In the genomic region with DNA sequence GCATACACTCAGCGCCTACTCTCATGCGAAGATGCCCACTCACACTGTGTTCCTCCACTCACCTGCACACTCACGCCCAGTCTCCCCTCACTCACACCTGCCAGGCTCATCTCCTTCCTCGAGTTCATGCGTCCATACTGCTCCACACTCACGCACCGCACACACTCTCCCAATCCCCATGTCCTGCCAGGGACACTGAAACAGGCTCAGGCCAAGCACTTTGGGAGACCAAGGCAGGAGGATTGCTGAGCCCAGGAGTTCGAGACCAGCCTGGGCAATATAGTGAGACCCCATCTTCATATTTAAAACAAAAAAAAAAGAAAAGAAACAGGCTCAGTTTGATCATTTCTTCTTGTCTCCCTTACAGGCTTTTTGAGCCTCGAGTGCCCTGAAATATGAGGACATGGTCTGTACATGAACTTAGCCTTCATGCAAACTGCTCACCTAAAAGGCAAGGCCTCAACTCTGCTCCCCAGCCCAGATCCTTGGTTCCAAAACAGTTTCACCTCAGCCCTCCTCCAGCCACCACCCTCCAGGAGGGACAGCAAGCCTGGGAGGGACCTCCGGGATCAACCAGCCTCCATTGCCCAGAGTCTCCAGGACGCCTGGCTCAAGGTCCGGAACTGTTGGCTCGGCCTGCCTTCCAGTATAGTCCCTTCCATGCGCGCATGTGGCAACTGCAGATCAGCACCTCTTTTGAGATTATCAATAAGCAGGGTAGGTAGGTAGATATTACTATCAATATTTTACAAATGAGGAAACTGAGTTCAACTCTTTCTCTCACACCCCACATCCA, we compare ENCODE assay signal across 22 cellular contexts. TPM values are rescaled to one million over a fixed set of nuclear protein-coding genes. Genes with fewer than 3 reads are reported as not detected.
DNase-seq lines count a peak whose midpoint lies in the region; ATAC-seq, FAIRE-seq and TF ChIP-seq lines count a peak whose summit lies in the region.
"Had no signal": no experiment of that assay in that cellular context is flagged by ENCODE, and none has a peak within 500 bp of the region (broad histone marks: within the 10 kb centered on the region; RNA-seq: fewer than 3 reads in every experiment).

No MANE protein-coding gene starts in this region.

- no peaks in the 10 kb centered on the region for H3K9me3 ChIP-seq in breast epithelium
- H3K9me3 ChIP-seq: BLaER1, Peyer's patch had no signal

- TF ChIP-seq POLR2A in breast epithelium (IDR thresholded peaks at IDR 0.05) = no peak

- intact Hi-C loops in activated B cell treated with CpG ODN at 0.5 μM for 24 hours (cut with micrococcal nuclease) = no loop called here
- intact Hi-C loops in breast epithelium (cut with DNase I; ENCODE audit: low total_unique reads) = loop anchor here (1.0 kb wide), 1 partner anchor 23 kb away; no protein-coding TSS in a partner anchor

- H3K27ac Mint-ChIP-seq in activated B cell treated with CpG ODN at 0.5 μM for 24 hours (no peak overlapping the region), naive B cell (peak overlapping the region in 2 of 6 donors; percentile 8 to 27)
- peak overlapping the region; percentile 10 for H3K27ac Mint-ChIP-seq in stimulated activated memory B cell treated with anti-CD40 and anti-IgM and Interleukin-4, amounts not matched to agents 10 μg/mL and 1 μg/mL and 100 μg/mL, for 72 hours
- no peak overlapping the region for H3K27ac Mint-ChIP-seq in stimulated activated naive CD8-positive, alpha-beta T cell treated with anti-CD3 and anti-CD28 coated beads, Interleukin-15, amount 100 ng/mL, for 72 hours
- H3K27ac Mint-ChIP-seq: CD8-positive, alpha-beta memory T cell had no signal

- H3K4me3 Mint-ChIP-seq in activated B cell treated with CpG ODN at 0.5 μM for 24 hours (peak overlapping the region; percentile 0), naive B cell (peak overlapping the region in 6 of 8 donors; percentile 21 to 76 (median 43))
- no peak overlapping the region for H3K4me3 Mint-ChIP-seq in stimulated activated memory B cell treated with anti-CD40 and anti-IgM and Interleukin-4, amounts not matched to agents 10 μg/mL and 1 μg/mL and 100 μg/mL, for 72 hours
- no peak overlapping the region for H3K4me3 Mint-ChIP-seq in stimulated activated naive CD8-positive, alpha-beta T cell treated with anti-CD3 and anti-CD28 coated beads, Interleukin-15, amount 100 ng/mL, for 72 hours

- no peak overlapping the region for H3K4me3 ChIP-seq in breast epithelium
- H3K4me3 ChIP-seq: BLaER1, GM23248, Peyer's patch had no signal

- CTCF ChIA-PET in activated B cell treated with CpG ODN at 0.5 μM for 24 hours (lab: Charles Lee) = no interaction called here

- H3K27ac ChIP-seq in breast epithelium = no peak overlapping the region
- H3K27ac ChIP-seq: BLaER1, GM23248, Peyer's patch had no signal

- no peaks in the 10 kb centered on the region for H3K36me3 ChIP-seq in breast epithelium
- H3K36me3 ChIP-seq: BLaER1, Peyer's patch had no signal

- H3K4me1 ChIP-seq in breast epithelium = no peaks in the 10 kb centered on the region

- TF ChIP-seq CTCF in activated B cell treated with CpG ODN at 0.5 μM for 24 hours (IDR thresholded peaks at IDR 0.05) (no peak), breast epithelium (IDR thresholded peaks at IDR 0.05) (no peak)

- ATAC-seq in activated B cell treated with CpG ODN at 0.5 μM for 24 hours (ENCODE audit: low read depth) (no peak), naive B cell (ENCODE audit: low read depth in 2 of 2) (no peak), esophagus mucosa (no peak)
- no peak for ATAC-seq in stimulated activated memory B cell treated with anti-CD40 and anti-IgM and Interleukin-4, amounts not matched to agents 10 μg/mL and 1 μg/mL and 100 μg/mL, for 72 hours
- ATAC-seq in stimulated activated naive CD8-positive, alpha-beta T cell treated with anti-CD3 and anti-CD28 coated beads, Interleukin-15, amount 100 ng/mL, for 72 hours = no peak
- ATAC-seq: HCT116, SK-N-SH treated with all-trans-retinoic acid at 6 μM for 48 hours had no signal

- H3K27me3 ChIP-seq in breast epithelium = no peaks in the 10 kb centered on the region
- H3K27me3 ChIP-seq: BLaER1, Peyer's patch had no signal

- DNase-seq in GM19239 (ENCODE audit: insufficient read length, low spot score) (no peak), activated B cell treated with CpG ODN at 0.5 μM for 24 hours (no peak), naive B cell (no peak), breast epithelium (ENCODE audit: low spot score in 2 of 2) (no peak)
- no peak for DNase-seq in stimulated activated naive CD8-positive, alpha-beta T cell treated with anti-CD3 and anti-CD28 coated beads, Interleukin-15, amount 100 ng/mL, for 72 hours
- DNase-seq: Calu3; CD8-positive, alpha-beta memory T cell; DMS53; GF-D8; GM23248; Kasumi-1; NCI-H1417; NCI-H1694 treated with DMSO at 0.1 percent for 48 hours; NCI-H2081 treated with DMSO at 0.1 percent for 48 hours; NCI-H2171 treated with DMSO at 0.1 percent for 48 hours; NCI-H524 treated with DMSO at 0.1 percent for 48 hours; Peyer's patch had no signal

- peak; percentile 63 for FAIRE-seq in GM19239 (lab: Jason Lieb, UNC)

- H3K27me3 Mint-ChIP-seq in activated B cell treated with CpG ODN at 0.5 μM for 24 hours (no peaks in the 10 kb centered on the region), naive B cell (no peaks in the 10 kb centered on the region)
- H3K27me3 Mint-ChIP-seq in stimulated activated memory B cell treated with anti-CD40 and anti-IgM and Interleukin-4, amounts not matched to agents 10 μg/mL and 1 μg/mL and 100 μg/mL, for 72 hours = no peaks in the 10 kb centered on the region
- H3K27me3 Mint-ChIP-seq in stimulated activated naive CD8-positive, alpha-beta T cell treated with anti-CD3 and anti-CD28 coated beads, Interleukin-15, amount 100 ng/mL, for 72 hours = peaks cover 75% of the 10 kb centered on the region

- H3K36me3 Mint-ChIP-seq in activated B cell treated with CpG ODN at 0.5 μM for 24 hours (ENCODE audit: low read depth) (no peaks in the 10 kb centered on the region), naive B cell (no peaks in the 10 kb centered on the region)
- no peaks in the 10 kb centered on the region for H3K36me3 Mint-ChIP-seq in stimulated activated memory B cell treated with anti-CD40 and anti-IgM and Interleukin-4, amounts not matched to agents 10 μg/mL and 1 μg/mL and 100 μg/mL, for 72 hours

- POLR2A ChIA-PET in activated B cell treated with CpG ODN at 0.5 μM for 24 hours (lab: Charles Lee) = no interaction called here

- H3K9me3 Mint-ChIP-seq in activated B cell treated with CpG ODN at 0.5 μM for 24 hours = no peaks in the 10 kb centered on the region
- H3K9me3 Mint-ChIP-seq in naive B cell = no peaks in the 10 kb centered on the region
- H3K9me3 Mint-ChIP-seq in stimulated activated memory B cell treated with anti-CD40 and anti-IgM and Interleukin-4, amounts not matched to agents 10 μg/mL and 1 μg/mL and 100 μg/mL, for 72 hours = no peaks in the 10 kb centered on the region
- no peaks in the 10 kb centered on the region for H3K9me3 Mint-ChIP-seq in stimulated activated naive CD8-positive, alpha-beta T cell treated with anti-CD3 and anti-CD28 coated beads, Interleukin-15, amount 100 ng/mL, for 72 hours
- H3K9me3 Mint-ChIP-seq: CD8-positive, alpha-beta memory T cell had no signal

- peaks cover 76% of the 10 kb centered on the region for H3K4me1 Mint-ChIP-seq in activated B cell treated with CpG ODN at 0.5 μM for 24 hours
- H3K4me1 Mint-ChIP-seq in naive B cell = peaks cover 61 to 80% (median 79%) of the 10 kb centered on the region in 3 donors
- peaks cover 75% of the 10 kb centered on the region for H3K4me1 Mint-ChIP-seq in stimulated activated memory B cell treated with anti-CD40 and anti-IgM and Interleukin-4, amounts not matched to agents 10 μg/mL and 1 μg/mL and 100 μg/mL, for 72 hours
- H3K4me1 Mint-ChIP-seq in stimulated activated naive CD8-positive, alpha-beta T cell treated with anti-CD3 and anti-CD28 coated beads, Interleukin-15, amount 100 ng/mL, for 72 hours = peaks cover 20% of the 10 kb centered on the region

RNA-seq across cellular contexts. Expression of a gene that starts 2.4 kb away (rescaled TPM):
- total RNA-seq in activated B cell treated with CpG ODN at 0.5 μM for 24 hours = 2.2 and 3.6 TPM in 2 replicates
- 1 to 10 TPM; 2.2 to 6.9 (median 5.1) TPM for polyA plus RNA-seq in naive B cell (ENCODE audit: low read depth in 6 of 6)
- total RNA-seq in breast epithelium = 1 to 10 TPM; 5.6 to 8.3 (median 6.2) TPM
- total RNA-seq in esophagus mucosa = 7.6 TPM
- total RNA-seq: GM23248 had no signal
- polyA plus RNA-seq: GM23248 had no signal

RNA-seq across cellular contexts. Expression of a gene that starts 53.9 kb away (rescaled TPM):
- total RNA-seq in activated B cell treated with CpG ODN at 0.5 μM for 24 hours (103 and 104 TPM in 2 replicates), breast epithelium (10 to 100 TPM; 67.8 to 76.4 (median 75.4) TPM), esophagus mucosa (45.8 TPM)
- polyA plus RNA-seq in naive B cell (ENCODE audit: low read depth in 6 of 6) = 100 to 1,000 TPM; 145 to 193 (median 151) TPM

RNA-seq across cellular contexts. Expression of a gene that starts 57.0 kb away (rescaled TPM):
- total RNA-seq in activated B cell treated with CpG ODN at 0.5 μM for 24 hours (87.0 and 104 TPM in 2 replicates), breast epithelium (100 to 1,000 TPM; 137 to 147 (median 138) TPM), esophagus mucosa (119 TPM)
- polyA plus RNA-seq in naive B cell (ENCODE audit: low read depth in 6 of 6) = 100 to 1,000 TPM; 369 to 762 (median 520) TPM

Comparison
In these comparisons a context has a peak if more than half of its experiments do, and no peak if none do; other contexts are left out.
1. H3K4me3 Mint-ChIP-seq: peak in activated B cell treated with CpG ODN at 0.5 μM for 24 hours (single experiment) and naive B cell (6 of 8); none in stimulated activated memory B cell treated with anti-CD40 and anti-IgM and Interleukin-4, amounts not matched to agents 10 μg/mL and 1 μg/mL and 100 μg/mL, for 72 hours (single experiment) and stimulated activated naive CD8-positive, alpha-beta T cell treated with anti-CD3 and anti-CD28 coated beads, Interleukin-15, amount 100 ng/mL, for 72 hours (0 of 2).